In genomic region chr2:175111200-175111657, GRCh38 we compare ENCODE assay signal across 1 cellular context.
TF ChIP-seq lines count a peak whose summit lies in the region.

No MANE protein-coding gene starts in this region.

TF ChIP-seq in GM12878, 131 proteins besides CTCF, POLR2A, EP300 and RAD21 (continued from another document):
- TF ChIP-seq PKNOX1 (IDR thresholded peaks at IDR 0.05) = no peak
- peak; percentile 74 for TF ChIP-seq RUNX3 (IDR thresholded peaks at IDR 0.05; ENCODE audit: low read length)
- TF ChIP-seq ZNF592 (IDR thresholded peaks at IDR 0.05) = 0 out of 2 replicates have a peak, but pooled peaks have one; percentile 13
- TF ChIP-seq SMC3 (IDR thresholded peaks at IDR 0.05; ENCODE audit: borderline replicate concordance, low read length) = peak; percentile 59; the same call in 1 of the 2 replicates
- TF ChIP-seq BCLAF1 (IDR thresholded peaks at IDR 0.05) = no peak
